Comparison of ENCODE assay signal across 8 cellular contexts in genomic region chr6:4020822-4021132, GRCh38. TPM values are rescaled to one million over a fixed set of nuclear protein-coding genes. Genes with fewer than 3 reads are reported as not detected.
A peak's percentile ranks its signal among the peaks of the same experiment; 100 is the strongest.
DNase-seq lines count a peak whose midpoint lies in the region; ATAC-seq and TF ChIP-seq lines count a peak whose summit lies in the region.

No MANE protein-coding gene starts in this region.

- peak overlapping the region; percentile 96; the same call in 1 of the 2 replicates for H3K27ac ChIP-seq in HUES6 (ENCODE audit: low read depth, low read length)
- H3K27ac ChIP-seq in muscle layer of duodenum (ENCODE audit: low read length) = peak overlapping the region; percentile 93

- H3K4me3 ChIP-seq in AG10803 (ENCODE audit: low read length) (peak overlapping the region; percentile 90), HUES6 (ENCODE audit: low read depth, low read length) (peak overlapping the region; percentile 94), cardiac fibroblast (replicated peaks in 1 of 2; ENCODE audit: low read depth in 2 of 2, low read length in 2 of 2) (peak overlapping the region; percentile 90 to 92), muscle layer of duodenum (ENCODE audit: low read depth in 1 of 2, low read length in 2 of 2) (peak overlapping the region; percentile 90 to 93)

- H3K27me3 ChIP-seq in HUES6 (ENCODE audit: control insufficient read depth, insufficient read depth, low read length) = no peaks in the 10 kb centered on the region
- no peaks in the 10 kb centered on the region for H3K27me3 ChIP-seq in muscle layer of duodenum (ENCODE audit: low read depth, low read length)

- peaks cover 2% of the 10 kb centered on the region; the same call in 1 of the 2 replicates for H3K36me3 ChIP-seq in HUES6 (ENCODE audit: control insufficient read depth, insufficient read depth, low read length)
- no peaks in the 10 kb centered on the region for H3K36me3 ChIP-seq in muscle layer of duodenum (ENCODE audit: control insufficient read depth in 1 of 2, insufficient read depth in 2 of 2, low read length in 2 of 2)

- H3K9me3 ChIP-seq in HUES6 (ENCODE audit: control insufficient read depth, insufficient read depth, low read depth, low read length) (no peaks in the 10 kb centered on the region), muscle layer of duodenum (ENCODE audit: control insufficient read depth in 1 of 2, low read length in 2 of 2) (no peaks in the 10 kb centered on the region)

- H3K4me1 ChIP-seq in HUES6 (ENCODE audit: control insufficient read depth, insufficient read depth, low read length) (peaks cover 17% of the 10 kb centered on the region), muscle layer of duodenum (ENCODE audit: control insufficient read depth in 1 of 2, insufficient read depth in 2 of 2, low read length in 2 of 2) (peaks cover 23 to 43% of the 10 kb centered on the region in 2 donors)

- peak overlapping the region; percentile 93 for H3K9ac ChIP-seq in HUES6 (ENCODE audit: low read length)

- no peak for TF ChIP-seq CTCF in AG10803 (conservative IDR thresholded peaks at IDR 0.05; ENCODE audit: low read length)
- no peak for TF ChIP-seq CTCF in cardiac fibroblast (IDR thresholded peaks at IDR 0.05; ENCODE audit: low read depth, low read length)

- ATAC-seq in left lobe of liver (no peak), GM18519 (IDR thresholded peaks at IDR 0.05; ENCODE audit: low FRiP score, unreplicated experiment) (no peak)

- DNase-seq in AG10803 (ENCODE audit: low read depth) (no peak), cardiac fibroblast (ENCODE audit: low read depth in 2 of 2) (no peak), HuH-7 (ENCODE audit: low spot score) (no peak), left lobe of liver (ENCODE audit: low spot score) (no peak)
- DNase-seq in stimulated activated CD4-positive, alpha-beta T cell treated with anti-CD3 and anti-CD28 coated beads, Interleukin-4, amount 100 ng/mL, for 4 hours = no peak

RNA-seq across cellular contexts. Expression of gene FAM217A, which starts 58.2 kb away (rescaled TPM):
- not detected for total RNA-seq in left lobe of liver
